ENCODE assay signal across 14 cellular contexts in genomic region chr16:53849994-53850393, GRCh38.
"Had no signal": no experiment of that assay in that cellular context is flagged by ENCODE, and none has a peak within 500 bp of the region (broad histone marks: within the 10 kb centered on the region; RNA-seq: fewer than 3 reads in every experiment).

No MANE protein-coding gene starts in this region.

- H3K4me1 ChIP-seq: prostate gland, right atrium auricular region, tibial artery had no signal

- H3K27ac ChIP-seq: esophagus squamous epithelium, prostate gland, right atrium auricular region, skin epidermis, tibial artery had no signal

- H3K9me3 ChIP-seq: esophagus squamous epithelium, mucosa of descending colon, prostate gland, right atrium auricular region, tibial artery had no signal

- H3K36me3 ChIP-seq: prostate gland had no signal

- H3K27me3 ChIP-seq: esophagus squamous epithelium, right atrium auricular region, tibial artery had no signal

- DNase-seq: activated CD4-positive, alpha-beta T cell treated with anti-CD3 and anti-CD28 coated beads, Interleukin-2, amount 50 U/mL, for 4 hours; cerebellar nuclear complex; effector memory CD8-positive, alpha-beta T cell; esophagus squamous epithelium; immature natural killer cell; mesenchymal stem cell; mucosa of descending colon; naive thymus-derived CD4-positive, alpha-beta T cell; stimulated activated naive CD8-positive, alpha-beta T cell treated with anti-CD3 and anti-CD28 coated beads, Interleukin-15, Interleukin-2, amounts not matched to agents 100 U/mL and 50 U/mL, for 24 hours; substantia nigra; tibial artery had no signal

- H3K4me3 ChIP-seq: esophagus squamous epithelium, mucosa of descending colon, prostate gland, right atrium auricular region, skin epidermis, tibial artery had no signal

- ATAC-seq: effector memory CD8-positive, alpha-beta T cell; mucosa of descending colon; naive thymus-derived CD4-positive, alpha-beta T cell; stimulated activated naive CD8-positive, alpha-beta T cell treated with anti-CD3 and anti-CD28 coated beads, Interleukin-15, Interleukin-2, amounts not matched to agents 100 U/mL and 50 U/mL, for 24 hours had no signal
